ENCODE assay signal across 8 cellular contexts in the genomic region with DNA sequence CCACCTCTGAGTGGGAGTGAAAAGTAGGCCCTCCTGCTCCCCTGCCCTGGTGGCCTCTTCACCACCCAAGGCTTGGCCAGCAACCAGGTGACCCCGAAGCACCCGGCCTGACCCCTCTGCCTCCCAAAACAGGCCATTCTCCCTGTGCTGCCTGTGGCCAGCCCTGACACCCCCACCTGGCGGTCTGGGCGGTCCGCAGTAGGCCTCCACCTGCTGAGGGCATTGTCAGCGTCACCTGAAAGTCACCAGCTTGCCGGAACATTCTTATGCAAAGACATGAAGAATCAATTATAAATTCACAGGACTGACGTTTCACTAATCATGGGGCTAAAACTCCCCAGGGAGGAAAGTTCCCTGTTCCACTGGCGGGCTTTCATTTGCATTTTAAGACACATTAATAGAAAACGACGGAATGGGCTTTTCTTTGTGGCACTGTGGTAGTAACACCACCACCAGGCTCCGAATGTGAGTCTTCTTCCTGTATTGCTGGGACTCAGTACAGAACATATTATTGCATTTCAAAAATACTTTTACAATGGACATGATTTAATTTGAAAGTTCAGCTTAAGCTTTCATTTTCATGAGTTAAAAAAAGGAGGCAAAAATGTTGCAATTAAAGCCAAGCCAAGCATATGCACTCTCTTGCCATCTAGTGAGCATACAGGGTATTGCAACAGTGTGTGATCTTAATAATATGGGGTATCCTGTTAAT. TPM values are rescaled to one million over a fixed set of nuclear protein-coding genes. Genes with fewer than 3 reads are reported as not detected.
A peak's percentile ranks its signal among the peaks of the same experiment; 100 is the strongest.
DNase-seq lines count a peak whose midpoint lies in the region; ATAC-seq, FAIRE-seq and TF ChIP-seq lines count a peak whose summit lies in the region.

No MANE protein-coding gene starts in this region.

- FAIRE-seq in GM18507 (lab: Jason Lieb, UNC), result peak; percentile 82
- FAIRE-seq in TTC549 (lab: Jason Lieb, UNC), result peak; percentile 95

- no peaks in the 10 kb centered on the region for H3K9me3 ChIP-seq in CD4-positive, alpha-beta memory T cell (ENCODE audit: control insufficient read depth in 1 of 2, low read length in 2 of 2)
- no peaks in the 10 kb centered on the region for H3K9me3 ChIP-seq in neutrophil

- ATAC-seq in HG02763 (IDR thresholded peaks at IDR 0.05; ENCODE audit: unreplicated experiment), result peak; percentile 63

- H3K27ac ChIP-seq in CD4-positive, alpha-beta memory T cell (ENCODE audit: low read depth, low read length), result no peak overlapping the region
- no peak overlapping the region for H3K27ac ChIP-seq in neutrophil

- H3K4me1 ChIP-seq in CD4-positive, alpha-beta memory T cell (ENCODE audit: insufficient read depth, low read length), result peaks cover 3% of the 10 kb centered on the region
- no peaks in the 10 kb centered on the region for H3K4me1 ChIP-seq in neutrophil (ENCODE audit: control insufficient read depth in 1 of 2, insufficient read depth in 1 of 2, low read depth in 1 of 2, low read length in 1 of 2)

- peak; percentile 40 to 57 (median 51) for DNase-seq in CD4-positive, alpha-beta memory T cell
- peak; percentile 57 for DNase-seq in GM18507 (ENCODE audit: extremely low spot score, insufficient read length, low read depth)
- peak; percentile 87 for DNase-seq in NAMALWA (ENCODE audit: low spot score)
- peak; percentile 79 for DNase-seq in fibroblast of pulmonary artery (ENCODE audit: low read depth)
- DNase-seq in activated gamma-delta T cell treated with Interleukin-2 at 50 U/mL for 16 hours, result no peak

- intact Hi-C loops in CD4-positive, alpha-beta memory T cell (cut with micrococcal nuclease), result loop anchor here (1.0 kb wide), 1 partner anchor 189 kb away; no protein-coding TSS in a partner anchor

- no peaks in the 10 kb centered on the region for H3K27me3 Mint-ChIP-seq in CD4-positive, alpha-beta memory T cell

- H3K4me3 ChIP-seq in CD4-positive, alpha-beta memory T cell (ENCODE audit: low read length in 2 of 2), result no peak overlapping the region
- H3K4me3 ChIP-seq in fibroblast of pulmonary artery (replicated peaks; ENCODE audit: low read depth, low read length) (no peak overlapping the region), neutrophil (ENCODE audit: low read depth in 1 of 2, low read length in 1 of 2) (no peak overlapping the region)

- H3K27me3 ChIP-seq in CD4-positive, alpha-beta memory T cell (ENCODE audit: insufficient read depth, low read length), result no peaks in the 10 kb centered on the region
- no peaks in the 10 kb centered on the region for H3K27me3 ChIP-seq in neutrophil

- peaks cover 1 to 6% (median 3%) of the 10 kb centered on the region in 4 donors for H3K4me1 Mint-ChIP-seq in CD4-positive, alpha-beta memory T cell

- CTCF ChIA-PET in CD4-positive, alpha-beta memory T cell (lab: Charles Lee; ENCODE audit: partially characterized antibody), result interaction anchor here (0.6 to 1.0 kb wide), 5 partner anchors 9 to 39 kb away, joined by 3 read pairs; no protein-coding TSS in a partner anchor

- POLR2A ChIA-PET in CD4-positive, alpha-beta memory T cell (lab: Charles Lee; ENCODE audit: partially characterized antibody), result no interaction called here

- peak overlapping the region; percentile 22 to 83 (median 66) for H3K27ac Mint-ChIP-seq in CD4-positive, alpha-beta memory T cell

- no peaks in the 10 kb centered on the region for H3K9me3 Mint-ChIP-seq in CD4-positive, alpha-beta memory T cell

- H3K36me3 ChIP-seq in CD4-positive, alpha-beta memory T cell (ENCODE audit: insufficient read depth, low read length), result peaks cover 46% of the 10 kb centered on the region
- peaks cover 87% of the 10 kb centered on the region for H3K36me3 ChIP-seq in neutrophil

- H3K36me3 Mint-ChIP-seq in CD4-positive, alpha-beta memory T cell, result peaks cover 31 to 37% of the 10 kb centered on the region in 2 donors

- TF ChIP-seq CTCF in fibroblast of pulmonary artery (IDR thresholded peaks at IDR 0.05; ENCODE audit: low read length, missing control alignments) (peak; percentile 99), neutrophil (IDR thresholded peaks at IDR 0.05) (peak; percentile 78)

- H3K4me3 Mint-ChIP-seq in CD4-positive, alpha-beta memory T cell, result no peak overlapping the region

RNA-seq across cellular contexts. Expression of gene ADI1, which starts 57.4 kb away (rescaled TPM):
- total RNA-seq in CD4-positive, alpha-beta memory T cell, result 10 to 100 TPM; 32.3 to 36.4 TPM
- polyA plus RNA-seq in CD4-positive, alpha-beta memory T cell, result 100 to 1,000 TPM in 1 of 2 donors, 10 to 100 TPM in 1; 52.5 to 115 TPM
